Comparison of ENCODE assay signal across 8 cellular contexts in genomic region chr10:45008524-45009161, GRCh38. TPM values are rescaled to one million over a fixed set of nuclear protein-coding genes. Genes with fewer than 3 reads are reported as not detected.
A peak's percentile ranks its signal among the peaks of the same experiment; 100 is the strongest.
DNase-seq lines count a peak whose midpoint lies in the region; ATAC-seq and TF ChIP-seq lines count a peak whose summit lies in the region.

No MANE protein-coding gene starts in this region.

- no peak overlapping the region for H3K27ac Mint-ChIP-seq in endodermal cell
- H3K27ac Mint-ChIP-seq in mesothelial cell of epicardium = no peak overlapping the region

- WGBS in endodermal cell (ENCODE audit: insufficient coverage in 1 of 2, insufficient read length in 1 of 2), 2 experiments = 40 to 47% methylated on average over 6 to 7 of the region's 8 CpGs

- peaks cover 14% of the 10 kb centered on the region for H3K36me3 ChIP-seq in endodermal cell (ENCODE audit: control insufficient read depth, insufficient read depth, low read length)

- H3K27ac ChIP-seq in endodermal cell (ENCODE audit: low read depth, low read length) = no peak overlapping the region

- peaks cover 14% of the 10 kb centered on the region for H3K9me3 ChIP-seq in endodermal cell (ENCODE audit: control insufficient read depth, low read length)

- peak; percentile 82 for DNase-seq in AG08395 (ENCODE audit: low spot score)
- peak; percentile 77 for DNase-seq in NCI-H1048 (lab: John Stamatoyannopoulos, UW)
- peak; percentile 90 for DNase-seq in SIG-M5 treated with dmso at 0.1 percent for 504 hours (lab: John Stamatoyannopoulos, UW; ENCODE audit: unreplicated experiment)
- no peak for DNase-seq in endodermal cell
- no peak for DNase-seq in mesothelial cell of epicardium (ENCODE audit: low spot score in 2 of 2, unreplicated experiment in 2 of 2)
- DNase-seq in stimulated activated CD4-positive, alpha-beta T cell treated with anti-CD3 and anti-CD28 coated beads, Interleukin-4, amount 100 ng/mL, for 1 hour = no peak

- H3K27me3 ChIP-seq in endodermal cell (ENCODE audit: control insufficient read depth, insufficient read depth, low read length, poor library complexity, severe bottlenecking) = no peaks in the 10 kb centered on the region

- H3K4me1 ChIP-seq in endodermal cell (ENCODE audit: control insufficient read depth, insufficient read depth, low read length) = no peaks in the 10 kb centered on the region

- H3K4me3 ChIP-seq in endodermal cell (ENCODE audit: low read length) = no peak overlapping the region

- TF ChIP-seq CTCF in GM12874 (IDR thresholded peaks at IDR 0.05; ENCODE audit: insufficient read depth, low read depth, low read length) (peak; percentile 54), endodermal cell (conservative IDR thresholded peaks at IDR 0.05) (peak; percentile 88), mesothelial cell of epicardium (IDR thresholded peaks at IDR 0.05; ENCODE audit: unreplicated experiment) (peak; percentile 74)

- no peaks in the 10 kb centered on the region for H3K4me1 Mint-ChIP-seq in endodermal cell
- no peaks in the 10 kb centered on the region for H3K4me1 Mint-ChIP-seq in mesothelial cell of epicardium

- peaks cover 17% of the 10 kb centered on the region for H3K36me3 Mint-ChIP-seq in endodermal cell (ENCODE audit: low read depth)
- peaks cover 12% of the 10 kb centered on the region for H3K36me3 Mint-ChIP-seq in mesothelial cell of epicardium

- peaks cover 22% of the 10 kb centered on the region for H3K9me3 Mint-ChIP-seq in endodermal cell
- H3K9me3 Mint-ChIP-seq in mesothelial cell of epicardium = peaks cover 4% of the 10 kb centered on the region

- ATAC-seq in HG02678 (IDR thresholded peaks at IDR 0.05; ENCODE audit: unreplicated experiment) = peak; percentile 88

- H3K27me3 Mint-ChIP-seq in endodermal cell (ENCODE audit: insufficient read depth) = no peaks in the 10 kb centered on the region
- H3K27me3 Mint-ChIP-seq in mesothelial cell of epicardium (ENCODE audit: low read depth) = no peaks in the 10 kb centered on the region

- H3K9ac ChIP-seq in endodermal cell (ENCODE audit: extremely low read depth, low read length, poor library complexity, severe bottlenecking) = no peak overlapping the region

- H3K4me3 Mint-ChIP-seq in endodermal cell = no peak overlapping the region
- H3K4me3 Mint-ChIP-seq in mesothelial cell of epicardium = no peak overlapping the region

RNA-seq across cellular contexts. Expression of gene ZNF22, which starts 7.9 kb away (rescaled TPM):
- total RNA-seq in endodermal cell = 10 to 100 TPM; 35.5 to 42.5 TPM
- polyA plus RNA-seq in endodermal cell (2013, experiment 1 of 2) = 59.3 TPM
- 54.5 TPM for polyA plus RNA-seq in endodermal cell (2013, experiment 2 of 2)
- total RNA-seq in mesothelial cell of epicardium = 44.7 to 46.8 TPM (median 45.2 TPM) in 3 replicates

RNA-seq across cellular contexts. Expression of gene DEPP1, which starts 30.0 kb away (rescaled TPM):
- total RNA-seq in endodermal cell (1 to 10 TPM; 1.3 to 2.6 TPM), mesothelial cell of epicardium (8.0 to 11.1 TPM (median 10.1 TPM) in 3 replicates)
- polyA plus RNA-seq in endodermal cell (2013, experiment 1 of 2) = 0.89 TPM
- polyA plus RNA-seq in endodermal cell (2013, experiment 2 of 2) = 1.2 TPM

RNA-seq across cellular contexts. Expression of gene RASSF4, which starts 49.0 kb away (rescaled TPM):
- total RNA-seq in endodermal cell (10 to 100 TPM in 1 of 2 donors, 1 to 10 TPM in 1; 5.2 to 14.1 TPM), mesothelial cell of epicardium (15.4 to 16.6 TPM (median 16.3 TPM) in 3 replicates)
- polyA plus RNA-seq in endodermal cell (2013, experiment 1 of 2) = 17.2 TPM
- 20.0 TPM for polyA plus RNA-seq in endodermal cell (2013, experiment 2 of 2)

Comparison
In these comparisons a context has a peak if more than half of its experiments do, and no peak if none do; other contexts are left out.
1. DNase-seq: peak in AG08395 (single experiment), NCI-H1048 (single experiment) and SIG-M5 treated with dmso at 0.1 percent for 504 hours (single experiment); none in endodermal cell (single experiment), mesothelial cell of epicardium (0 of 2) and stimulated activated CD4-positive, alpha-beta T cell treated with anti-CD3 and anti-CD28 coated beads, Interleukin-4, amount 100 ng/mL, for 1 hour (single experiment).
2. Peak in every context shown above with its lines, with median percentiles within 50 percentile points of each other: CTCF ChIP-seq.